Comparison of ENCODE assay signal across 8 cellular contexts in genomic region chr1:228515200-228515834, GRCh38. TPM values are rescaled to one million over a fixed set of nuclear protein-coding genes. Genes with fewer than 3 reads are reported as not detected.
A peak's percentile ranks its signal among the peaks of the same experiment; 100 is the strongest.
DNase-seq lines count a peak whose midpoint lies in the region; ATAC-seq, FAIRE-seq and TF ChIP-seq lines count a peak whose summit lies in the region.

No MANE protein-coding gene starts in this region.

- H3K27ac ChIP-seq in A549: no peak overlapping the region

- no peak for TF ChIP-seq EP300 in A549 (IDR thresholded peaks at IDR 0.05)

- intact Hi-C loops in left ventricle myocardium superior (cut with micrococcal nuclease): no loop called here

- ATAC-seq in A549 (peak; percentile 47 to 83; a peak in 3 of 6 replicates), left ventricle myocardium superior (peak; percentile 50), HG02763 (IDR thresholded peaks at IDR 0.05; ENCODE audit: unreplicated experiment) (no peak)
- ATAC-seq in stimulated activated naive CD8-positive, alpha-beta T cell treated with anti-CD3 and anti-CD28 coated beads, Interleukin-15, Interleukin-2, amounts not matched to agents 100 U/mL and 50 U/mL, for 24 hours: peak; percentile 45

- FAIRE-seq in A549 (lab: Jason Lieb, UNC): no peak

- POLR2A ChIA-PET in A549 (lab: Yijun Ruan, JAX): no interaction called here

- H3K4me3 ChIP-seq in A549: no peak overlapping the region

- no peaks in the 10 kb centered on the region for H3K4me1 ChIP-seq in A549

- 2% methylated on average over 2 of the region's 2 CpGs for WGBS in A549 (ENCODE audit: missing lambda C conversion rate)

- no peak for TF ChIP-seq POLR2A in A549 (IDR thresholded peaks at IDR 0.05; ENCODE audit: low read length)

- H3K9me3 ChIP-seq in A549: no peaks in the 10 kb centered on the region

- TF ChIP-seq CTCF in A549 (IDR thresholded peaks at IDR 0.05): peak; percentile 94

- DNase-seq in A549 (ENCODE audit: low read depth in 1 of 2, low spot score in 1 of 2) (peak; percentile 55 to 60), EH (ENCODE audit: low read depth) (peak; percentile 54), NCI-H2227 treated with DMSO at 0.1 percent for 48 hours (lab: John Stamatoyannopoulos, UW) (peak; percentile 6), left ventricle myocardium superior (no peak), KG1 (lab: John Stamatoyannopoulos, UW) (no peak)
- peak; percentile 27 for DNase-seq in activated naive CD4-positive, alpha-beta T cell treated with anti-CD3 and anti-CD28 coated beads, Interleukin-2, amount 50 U/mL, for 16 hours
- peak; percentile 43 for DNase-seq in stimulated activated naive CD8-positive, alpha-beta T cell treated with anti-CD3 and anti-CD28 coated beads, Interleukin-15, Interleukin-2, amounts not matched to agents 100 U/mL and 50 U/mL, for 24 hours

- H3K4me2 ChIP-seq in A549: no peak overlapping the region

- CTCF ChIA-PET in A549 (lab: Yijun Ruan, JAX): interaction anchor here (0.6 to 6.6 kb wide), 43 partner anchors 10 to 516 kb away, joined by 3 to 64 read pairs (median 4); partner anchors contain the start of genes IBA57 and TRIM11

- TF ChIP-seq RAD21 in A549 (conservative IDR thresholded peaks at IDR 0.05 in 1 of 2, IDR thresholded peaks at IDR 0.05 in 1 of 2): peak; percentile 95

TF ChIP-seq in A549, 52 proteins besides CTCF, POLR2A, EP300 and RAD21:
- TF ChIP-seq RCOR1 (IDR thresholded peaks at IDR 0.05; ENCODE audit: low read depth, low read length) (no peak), SMC3 (IDR thresholded peaks at IDR 0.05) (peak; percentile 88)

RNA-seq across cellular contexts. Expression of gene RNF187, which starts 28.1 kb away (rescaled TPM):
- polyA plus RNA-seq in A549 (2011; rRNA removed): 63.9 and 82.8 TPM in 2 replicates
- 54.8 and 62.8 TPM in 2 replicates for polyA plus RNA-seq in A549 (2012; cell fraction: cytosol; rRNA removed)
- polyA plus RNA-seq in A549 (2012; cell fraction: nucleus; rRNA removed): 45.0 and 45.5 TPM in 2 replicates
- polyA plus RNA-seq in A549 (2017; fragmentation: RNase III; extraction: RNeasy Plus Mini Kit Qiagen cat#74134 plus additional on column Dnase treatment): 52.7 to 67.5 TPM (median 64.5 TPM) in 3 replicates
- 60.3 and 74.0 TPM in 2 replicates for polyA minus RNA-seq in A549 (2011; rRNA and poly(A)+ RNA removed)
- total RNA-seq in left ventricle myocardium superior: 101 TPM

Comparison
In these comparisons a context has a peak if more than half of its experiments do, and no peak if none do; other contexts are left out.
1. DNase-seq: peak in A549 (2 of 2), EH (single experiment), NCI-H2227 treated with DMSO at 0.1 percent for 48 hours (single experiment), activated naive CD4-positive, alpha-beta T cell treated with anti-CD3 and anti-CD28 coated beads, Interleukin-2, amount 50 U/mL, for 16 hours (single experiment) and stimulated activated naive CD8-positive, alpha-beta T cell treated with anti-CD3 and anti-CD28 coated beads, Interleukin-15, Interleukin-2, amounts not matched to agents 100 U/mL and 50 U/mL, for 24 hours (single experiment); none in left ventricle myocardium superior (single experiment) and KG1 (single experiment).